In genomic region chr6:26311385-26312095, GRCh38 we compare ENCODE assay signal across 8 cellular contexts. TPM values are rescaled to one million over a fixed set of nuclear protein-coding genes. Genes with fewer than 3 reads are reported as not detected.
A peak's percentile ranks its signal among the peaks of the same experiment; 100 is the strongest.
DNase-seq lines count a peak whose midpoint lies in the region; ATAC-seq and TF ChIP-seq lines count a peak whose summit lies in the region.

No MANE protein-coding gene starts in this region.

- H2BK5ac ChIP-seq in IMR-90 (ENCODE audit: low read depth, low read length, poor library complexity, severe bottlenecking) = peak overlapping the region; percentile 63

- no peak overlapping the region for H4K5ac ChIP-seq in IMR-90 (ENCODE audit: low read depth, low read length)

- no peak overlapping the region for H3K23ac ChIP-seq in IMR-90 (ENCODE audit: low read depth, low read length)

- H3K27me3 ChIP-seq in DND-41 (ENCODE audit: insufficient read depth, low read length, poor library complexity) (no peaks in the 10 kb centered on the region), IMR-90 (ENCODE audit: control insufficient read depth, insufficient read depth, low read length) (no peaks in the 10 kb centered on the region), osteoblast (ENCODE audit: insufficient read depth, low read length) (no peaks in the 10 kb centered on the region)

- in situ Hi-C loops in IMR-90 (cut with MboI; ENCODE audit: low sequenced_read_pairs) = loop anchor here (25.0 kb wide), 1 partner anchor 1501 kb away; a partner anchor contains a TSS

- H2AFZ ChIP-seq in DND-41 (ENCODE audit: low read depth, low read length) = no peak overlapping the region
- H2AFZ ChIP-seq in IMR-90 (replicated peaks; ENCODE audit: low read length, poor library complexity) = peak overlapping the region; percentile 61
- H2AFZ ChIP-seq in OCI-LY7 (ENCODE audit: low read length) = peak overlapping the region; percentile 36; the same call in 1 of the 2 replicates
- peak overlapping the region; percentile 58 for H2AFZ ChIP-seq in osteoblast (ENCODE audit: low read length)

- 0 out of 2 replicates have a peak, but pooled peaks cover 2% of the 10 kb centered on the region for H3K9me1 ChIP-seq in IMR-90 (ENCODE audit: insufficient read depth, low read length)

- H2AK9ac ChIP-seq in IMR-90 (replicated peaks; ENCODE audit: low read depth, low read length, poor library complexity) = no peak overlapping the region

- H3K4me2 ChIP-seq in DND-41 (ENCODE audit: insufficient read depth, low read length) (peak overlapping the region; percentile 66; the same call in 1 of the 2 replicates), IMR-90 (ENCODE audit: low read depth, low read length) (peak overlapping the region; percentile 76), OCI-LY7 (ENCODE audit: low read length) (peak overlapping the region; percentile 78), osteoblast (ENCODE audit: insufficient read depth, low read length) (peak overlapping the region; percentile 83)

- DNase-seq in DND-41 (peak; percentile 38), IMR-90 (peak; percentile 73), OCI-LY7 (ENCODE audit: low spot score) (peak; percentile 78), foreskin melanocyte (peak; percentile 73), osteoblast (ENCODE audit: insufficient read length, low spot score, missing footprints) (no peak), occipital lobe (lab: John Stamatoyannopoulos, UW) (no peak), RWPE1 (ENCODE audit: low spot score) (no peak)
- peak; percentile 17 for DNase-seq in activated T-helper 9 cell treated with anti-CD3 and anti-CD28 coated beads, Interleukin-2, amount 50 U/mL, for 16 hours (ENCODE audit: low read depth)

- intact Hi-C loops in IMR-90 (cut with micrococcal nuclease) (loop anchor here (1.0 to 2.0 kb wide), 2 partner anchors 19 to 26 kb away; a partner anchor contains a TSS), OCI-LY7 (cut with micrococcal nuclease; ENCODE audit: unreplicated experiment) (loop anchor here (1.0 to 5.0 kb wide), 2 partner anchors 25 to 226 kb away; partner anchors contain the start of gene HMGN4)

- peak overlapping the region; percentile 44; the same call in 1 of the 2 replicates for H3K14ac ChIP-seq in IMR-90 (replicated peaks; ENCODE audit: low read depth, low read length)

- H3K27ac ChIP-seq in DND-41 (ENCODE audit: low read length) = no peak overlapping the region
- no peak overlapping the region for H3K27ac ChIP-seq in IMR-90 (ENCODE audit: insufficient read depth, low read length)
- peak overlapping the region; percentile 43 for H3K27ac ChIP-seq in OCI-LY7 (ENCODE audit: low read depth, low read length, poor library complexity, severe bottlenecking)
- peak overlapping the region; percentile 38 for H3K27ac ChIP-seq in osteoblast (ENCODE audit: low read depth, low read length)
- H3K27ac ChIP-seq in RWPE1 = no peak overlapping the region

- TF ChIP-seq RAD21 in IMR-90 (IDR thresholded peaks at IDR 0.05; ENCODE audit: low read length) = no peak

- H3K9me2 ChIP-seq in OCI-LY7 (ENCODE audit: insufficient read depth, low read length) = no peaks in the 10 kb centered on the region

- no peak overlapping the region; the same call in 1 of the 2 replicates for H3K56ac ChIP-seq in IMR-90 (ENCODE audit: extremely low read depth, insufficient read depth, low read length)

- CTCF ChIA-PET in IMR-90 (lab: Yijun Ruan, JAX) (no interaction called here), OCI-LY7 (lab: Charles Lee; ENCODE audit: unreplicated experiment) (no interaction called here), RWPE1 (lab: Yijun Ruan, JAX) (interaction anchor here (0.5 kb wide), 1 partner anchor 1420 kb away, joined by 3 read pairs; no protein-coding TSS in a partner anchor)

- no peak overlapping the region for H2BK20ac ChIP-seq in IMR-90 (ENCODE audit: low read depth, low read length)

- H3K18ac ChIP-seq in IMR-90 (ENCODE audit: low read depth, low read length) = no peak overlapping the region

- no peak overlapping the region for H2BK15ac ChIP-seq in IMR-90 (ENCODE audit: low read depth, low read length)

- H3K4ac ChIP-seq in IMR-90 (ENCODE audit: low read depth, low read length) = peak overlapping the region; percentile 20; the same call in 1 of the 2 replicates

- TF ChIP-seq CTCF in DND-41 (IDR thresholded peaks at IDR 0.05; ENCODE audit: borderline replicate concordance, extremely low read depth, low read length, poor library complexity, severe bottlenecking) = no peak
- TF ChIP-seq CTCF in IMR-90 (conservative IDR thresholded peaks at IDR 0.05; ENCODE audit: low read depth, low read length) = no peak
- peak; percentile 50; the same call in 1 of the 2 replicates for TF ChIP-seq CTCF in OCI-LY7 (conservative IDR thresholded peaks at IDR 0.05; ENCODE audit: low read length)
- no peak for TF ChIP-seq CTCF in osteoblast (IDR thresholded peaks at IDR 0.05; ENCODE audit: extremely low read depth, low read depth, low read length)
- TF ChIP-seq CTCF in RWPE1 (conservative IDR thresholded peaks at IDR 0.05; ENCODE audit: low read depth) = no peak

- no peak overlapping the region for H4K8ac ChIP-seq in IMR-90 (ENCODE audit: low read depth in 2 of 2, low read length in 2 of 2)

- H3K79me2 ChIP-seq in DND-41 (ENCODE audit: insufficient read depth, low read length) (no peaks in the 10 kb centered on the region), OCI-LY7 (ENCODE audit: insufficient read depth, low read depth, low read length) (no peaks in the 10 kb centered on the region), osteoblast (ENCODE audit: insufficient read depth, low read length) (no peaks in the 10 kb centered on the region)

- H3K4me1 ChIP-seq in DND-41 (ENCODE audit: insufficient read depth, low read length) (peaks cover 35% of the 10 kb centered on the region), IMR-90 (ENCODE audit: control insufficient read depth, insufficient read depth, low read length) (peaks cover 7% of the 10 kb centered on the region; the same call in 1 of the 2 replicates), OCI-LY7 (ENCODE audit: insufficient read depth, low read length, poor library complexity, severe bottlenecking) (peaks cover 29% of the 10 kb centered on the region), osteoblast (ENCODE audit: insufficient read depth, low read length) (peaks cover 19% of the 10 kb centered on the region)

- BruUV-seq in IMR-90 (replicated peaks; lab: Mats Ljungman, UMichigan) (no TSS peak), OCI-LY7 (replicated peaks; lab: Mats Ljungman, UMichigan) (no TSS peak)

- H2AK5ac ChIP-seq in IMR-90 (ENCODE audit: low read depth, low read length) = peak overlapping the region; percentile 72; the same call in 1 of the 2 replicates

- 0 out of 2 replicates have a peak overlapping the region, but pooled peaks have one; percentile 26 for H2BK120ac ChIP-seq in IMR-90 (ENCODE audit: low read depth, low read length)

- H3K9me3 ChIP-seq in DND-41 (ENCODE audit: insufficient read depth, low read length, severe bottlenecking) = no peaks in the 10 kb centered on the region
- no peaks in the 10 kb centered on the region for H3K9me3 ChIP-seq in IMR-90 (ENCODE audit: control insufficient read depth, insufficient read depth, low read length)
- no peaks in the 10 kb centered on the region for H3K9me3 ChIP-seq in OCI-LY7 (ENCODE audit: low read length)
- no peaks in the 10 kb centered on the region for H3K9me3 ChIP-seq in osteoblast (ENCODE audit: low read depth, low read length)

- H3K36me3 ChIP-seq in DND-41 (ENCODE audit: insufficient read depth, low read length) (no peaks in the 10 kb centered on the region), IMR-90 (ENCODE audit: control insufficient read depth, insufficient read depth, low read length) (no peaks in the 10 kb centered on the region), OCI-LY7 (ENCODE audit: insufficient read depth, low read length) (no peaks in the 10 kb centered on the region), osteoblast (ENCODE audit: insufficient read depth, low read length) (no peaks in the 10 kb centered on the region)

- dilution Hi-C loops in IMR-90 (cut with HindIII; ENCODE audit: low sequenced_read_pairs, unreplicated experiment) = no loop called here

- ATAC-seq in DND-41 (ENCODE audit: insufficient read depth, low read depth) = peak; percentile 15; the same call in 1 of the 3 replicates
- ATAC-seq in IMR-90 (ENCODE audit: low read depth) = peak; percentile 56

- no peaks in the 10 kb centered on the region for H4K20me1 ChIP-seq in DND-41 (ENCODE audit: insufficient read depth, low read length)
- peaks cover 7% of the 10 kb centered on the region; the same call in 1 of the 2 replicates for H4K20me1 ChIP-seq in IMR-90 (ENCODE audit: insufficient read depth, low read length)
- no peaks in the 10 kb centered on the region for H4K20me1 ChIP-seq in OCI-LY7 (ENCODE audit: insufficient read depth, low read length)
- no peaks in the 10 kb centered on the region for H4K20me1 ChIP-seq in osteoblast (ENCODE audit: insufficient read depth, low read length)

- no peaks in the 10 kb centered on the region for H3K79me1 ChIP-seq in IMR-90 (ENCODE audit: low read depth in 1 of 2, low read length in 2 of 2)

- H3K4me3 ChIP-seq in DND-41 (ENCODE audit: low read depth in 1 of 2, low read length in 2 of 2) = no peak overlapping the region
- H3K4me3 ChIP-seq in IMR-90 (ENCODE audit: insufficient read depth, low read depth, low read length) = peak overlapping the region; percentile 75; the same call in 1 of the 2 replicates
- H3K4me3 ChIP-seq in OCI-LY7 (ENCODE audit: low read depth, low read length, poor library complexity, severe bottlenecking) = peak overlapping the region; percentile 71
- H3K4me3 ChIP-seq in osteoblast (ENCODE audit: insufficient read depth, low read length) = peak overlapping the region; percentile 75

- TF ChIP-seq POLR2A in IMR-90 (IDR thresholded peaks at IDR 0.05; ENCODE audit: low read depth, low read length) = no peak

- H3K9ac ChIP-seq in DND-41 (ENCODE audit: low read depth, low read length) (no peak overlapping the region), IMR-90 (ENCODE audit: low read depth, low read length) (peak overlapping the region; percentile 35; the same call in 1 of the 2 replicates)

- POLR2A ChIA-PET in IMR-90 (lab: Charles Lee; ENCODE audit: unreplicated experiment) = no interaction called here
- POLR2A ChIA-PET in OCI-LY7 (lab: Charles Lee) = interaction anchor here (0.7 to 1.3 kb wide), 2 partner anchors 22 to 226 kb away, joined by 3 to 4 read pairs; partner anchors contain the start of gene HMGN4
- POLR2A ChIA-PET in RWPE1 (lab: Yijun Ruan, JAX; ENCODE audit: low non-redundant PET) = no interaction called here

- WGBS in IMR-90 (ENCODE audit: extremely low coverage in 2 of 2, insufficient read length in 1 of 2), 2 experiments = 5% methylated on average over 5 of the region's 18 CpGs; no CpG with 5 or more reads in 1 of the 2 experiments

- H4K91ac ChIP-seq in IMR-90 (ENCODE audit: insufficient read depth, low read depth, low read length) = no peak overlapping the region

TF ChIP-seq in IMR-90, 13 proteins besides CTCF, POLR2A, EP300 and RAD21 (continues in another document):
- TF ChIP-seq SMC3 (IDR thresholded peaks at IDR 0.05; ENCODE audit: low read depth, low read length) (no peak), FOS (IDR thresholded peaks at IDR 0.05; ENCODE audit: low read depth, low read length) (peak; percentile 69; the same call in 1 of the 2 replicates)

RNA-seq across cellular contexts. Expression of gene BTN3A2, which starts 53.5 kb away (rescaled TPM):
- total RNA-seq in IMR-90 (2012; rRNA removed) (17.2 and 20.4 TPM in 2 replicates), OCI-LY7 (2022) (70.8 and 95.7 TPM in 2 replicates), osteoblast (24.2 and 25.0 TPM in 2 replicates), occipital lobe (2.3 TPM)
- polyA plus RNA-seq in IMR-90 (2012; rRNA removed) = 14.8 and 15.7 TPM in 2 replicates
- polyA plus RNA-seq in IMR-90 (2012; cell fraction: cytosol; rRNA removed) = 7.4 and 12.2 TPM in 2 replicates
- polyA plus RNA-seq in IMR-90 (2012; cell fraction: nucleus; rRNA removed; ENCODE audit: low replicate concordance) = 9.8 and 25.8 TPM in 2 replicates
- 47.9 and 54.5 TPM in 2 replicates for total RNA-seq in OCI-LY7 (2014; rRNA removed; shearing (Covaris generic))

Comparison
In these comparisons a context has a peak if more than half of its experiments do, and no peak if none do; other contexts are left out.
1. DNase-seq: peak in DND-41 (single experiment), IMR-90 (single experiment), OCI-LY7 (single experiment), activated T-helper 9 cell treated with anti-CD3 and anti-CD28 coated beads, Interleukin-2, amount 50 U/mL, for 16 hours (single experiment) and foreskin melanocyte (single experiment); none in osteoblast (single experiment), occipital lobe (single experiment) and RWPE1 (single experiment).
2. H3K27ac ChIP-seq: peak in OCI-LY7 (single experiment) and osteoblast (single experiment); none in DND-41 (single experiment), IMR-90 (single experiment) and RWPE1 (single experiment).
3. H3K4me3 ChIP-seq: peak in IMR-90 (single experiment), OCI-LY7 (single experiment) and osteoblast (single experiment); none in DND-41 (0 of 2).
4. Peak in every context shown above with its lines, with median percentiles within 50 percentile points of each other: H3K4me2 ChIP-seq.